ENCODE assay signal across 14 cellular contexts in the genomic region with DNA sequence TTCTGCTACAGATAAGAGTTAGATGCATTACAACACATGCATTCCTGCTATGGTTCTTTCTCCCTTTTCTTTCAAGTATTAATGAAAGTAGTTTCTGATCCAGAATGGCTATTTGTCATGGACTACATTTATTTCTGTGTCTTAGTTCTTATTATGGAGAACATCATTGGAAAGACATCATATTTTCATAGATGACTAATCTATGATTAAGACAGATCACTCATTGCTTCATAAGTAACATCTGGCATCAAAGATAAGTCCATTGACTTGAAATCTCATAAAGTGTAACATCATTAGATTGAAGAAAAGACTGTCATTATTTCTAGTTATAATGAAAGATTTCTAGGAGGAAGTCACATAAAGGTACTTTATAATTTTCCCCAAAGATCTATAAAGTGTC.
DNase-seq lines count a peak whose midpoint lies in the region; ATAC-seq and TF ChIP-seq lines count a peak whose summit lies in the region.
"Had no signal": no experiment of that assay in that cellular context is flagged by ENCODE, and none has a peak within 500 bp of the region (broad histone marks: within the 10 kb centered on the region; RNA-seq: fewer than 3 reads in every experiment).

No MANE protein-coding gene starts in this region.

- no peak overlapping the region for H3K27ac ChIP-seq in osteoblast (ENCODE audit: low read depth, low read length)
- H3K27ac ChIP-seq: A549, C4-2B, GM23248 had no signal

- H3K79me2 ChIP-seq in osteoblast (ENCODE audit: insufficient read depth, low read length): no peaks in the 10 kb centered on the region

- H3K4me3 Mint-ChIP-seq in activated T-cell treated with anti-CD3 and anti-CD28 coated beads, Interleukin-2, amount 50 U/mL, for 4 hours: no peak overlapping the region
- H3K4me3 Mint-ChIP-seq: CD4-positive, alpha-beta memory T cell had no signal

- no peaks in the 10 kb centered on the region for H3K9me3 ChIP-seq in osteoblast (ENCODE audit: low read depth, low read length)
- H3K9me3 ChIP-seq: A549, BE2C had no signal

- no peaks in the 10 kb centered on the region for H3K27me3 Mint-ChIP-seq in activated T-cell treated with anti-CD3 and anti-CD28 coated beads, Interleukin-2, amount 50 U/mL, for 4 hours (ENCODE audit: low read depth)
- H3K27me3 Mint-ChIP-seq: CD4-positive, alpha-beta memory T cell had no signal

- H4K20me1 ChIP-seq in osteoblast (ENCODE audit: insufficient read depth, low read length): no peaks in the 10 kb centered on the region

- no peak for TF ChIP-seq CTCF in osteoblast (IDR thresholded peaks at IDR 0.05; ENCODE audit: extremely low read depth, low read depth, low read length)

- no peak overlapping the region for H2AFZ ChIP-seq in osteoblast (ENCODE audit: low read length)
- H2AFZ ChIP-seq: GM23248 had no signal

- H3K36me3 ChIP-seq in osteoblast (ENCODE audit: insufficient read depth, low read length): no peaks in the 10 kb centered on the region
- H3K36me3 ChIP-seq: BE2C had no signal

- no peak overlapping the region for H3K4me3 ChIP-seq in osteoblast (ENCODE audit: insufficient read depth, low read length)
- H3K4me3 ChIP-seq: A549, GM23248 had no signal

- no peaks in the 10 kb centered on the region for H3K4me1 ChIP-seq in osteoblast (ENCODE audit: insufficient read depth, low read length)
- H3K4me1 ChIP-seq: A549 had no signal

- H3K9me3 Mint-ChIP-seq in activated T-cell treated with anti-CD3 and anti-CD28 coated beads, Interleukin-2, amount 50 U/mL, for 4 hours: no peaks in the 10 kb centered on the region

- no peaks in the 10 kb centered on the region for H3K27me3 ChIP-seq in osteoblast (ENCODE audit: insufficient read depth, low read length)
- H3K27me3 ChIP-seq: BE2C had no signal

- no peak overlapping the region for H3K4me2 ChIP-seq in osteoblast (ENCODE audit: insufficient read depth, low read length)
- H3K4me2 ChIP-seq: A549 had no signal

- no peak for ATAC-seq in activated T-cell treated with anti-CD3 and anti-CD28 coated beads, Interleukin-2, amount 50 U/mL, for 4 hours
- no peak for ATAC-seq in GM18520 (IDR thresholded peaks at IDR 0.05; ENCODE audit: unreplicated experiment)
- ATAC-seq: A549 had no signal

- intact Hi-C loops in posterior cingulate gyrus (cut with DNase I): no loop called here

- H3K4me1 Mint-ChIP-seq in activated T-cell treated with anti-CD3 and anti-CD28 coated beads, Interleukin-2, amount 50 U/mL, for 4 hours (ENCODE audit: low read depth): no peaks in the 10 kb centered on the region
- H3K4me1 Mint-ChIP-seq: CD4-positive, alpha-beta memory T cell had no signal

- no peaks in the 10 kb centered on the region for H3K36me3 Mint-ChIP-seq in activated T-cell treated with anti-CD3 and anti-CD28 coated beads, Interleukin-2, amount 50 U/mL, for 4 hours (ENCODE audit: insufficient read depth)
- H3K36me3 Mint-ChIP-seq: CD4-positive, alpha-beta memory T cell had no signal

- DNase-seq in HT1080 (ENCODE audit: low read depth) (peak; percentile 6), RKO (ENCODE audit: low spot score) (peak; percentile 50), epidermal melanocyte (ENCODE audit: insufficient read length, low spot score) (peak; percentile 21), osteoblast (ENCODE audit: insufficient read length, low spot score, missing footprints) (peak; percentile 22), posterior cingulate gyrus (no peak), hepatic stellate cell (ENCODE audit: low spot score) (no peak)
- no peak for DNase-seq in activated T-cell treated with anti-CD3 and anti-CD28 coated beads, Interleukin-2, amount 50 U/mL, for 4 hours
- DNase-seq: BE2C; CD4-positive, alpha-beta memory T cell; DMS79; GM23248 had no signal

Comparison
In these comparisons a context has a peak if more than half of its experiments do, and no peak if none do; other contexts are left out.
1. DNase-seq: peak in HT1080 (single experiment), RKO (single experiment), epidermal melanocyte (single experiment) and osteoblast (single experiment); none in activated T-cell treated with anti-CD3 and anti-CD28 coated beads, Interleukin-2, amount 50 U/mL, for 4 hours (single experiment), posterior cingulate gyrus (0 of 10) and hepatic stellate cell (single experiment).